ENCODE assay signal across 20 cellular contexts in genomic region chr7:107721286-107721685, GRCh38. TPM values are rescaled to one million over a fixed set of nuclear protein-coding genes. Genes with fewer than 3 reads are reported as not detected.
A peak's percentile ranks its signal among the peaks of the same experiment; 100 is the strongest.
DNase-seq lines count a peak whose midpoint lies in the region; ATAC-seq, FAIRE-seq and TF ChIP-seq lines count a peak whose summit lies in the region.
"Had no signal": no experiment of that assay in that cellular context is flagged by ENCODE, and none has a peak within 500 bp of the region (broad histone marks: within the 10 kb centered on the region; RNA-seq: fewer than 3 reads in every experiment).

No MANE protein-coding gene starts in this region.

- H3K79me2 ChIP-seq in smooth muscle cell (ENCODE audit: low read depth) = no peaks in the 10 kb centered on the region

- no peak overlapping the region for H3K4me3 ChIP-seq in IMR-90 (ENCODE audit: insufficient read depth, low read depth, low read length)
- no peak overlapping the region for H3K4me3 ChIP-seq in thyroid gland (replicated peaks in 1 of 3)
- H3K4me3 ChIP-seq in smooth muscle cell = no peak overlapping the region
- H3K4me3 ChIP-seq: A549; BLaER1 treated with 17β-estradiol and CSF1 and Interleukin-3, amounts not matched to agents 10 nM and 100 nM had no signal

- WGBS in IMR-90 (ENCODE audit: extremely low coverage in 2 of 2, insufficient read length in 1 of 2), 2 experiments = no CpG with 5 or more reads among the region's 1 CpG
- WGBS in thyroid gland, 2 donors = 59 to 82% methylated on average over 1 of the region's 1 CpG
- WGBS in smooth muscle cell (ENCODE audit: low lambda C conversion rate) = 83% methylated on average over 1 of the region's 1 CpG

- peak; percentile 38 for FAIRE-seq in GM12892 (lab: Jason Lieb, UNC)
- FAIRE-seq: A549, D721Med, G401.6, GM12891, GM19239 had no signal

- no peak overlapping the region for H2AK5ac ChIP-seq in IMR-90 (ENCODE audit: low read depth, low read length)

- H2AK9ac ChIP-seq in IMR-90 (replicated peaks; ENCODE audit: low read depth, low read length, poor library complexity) = no peak overlapping the region

- no peaks in the 10 kb centered on the region for H3K79me1 ChIP-seq in IMR-90 (ENCODE audit: low read depth in 1 of 2, low read length in 2 of 2)

- TF ChIP-seq CTCF in IMR-90 (conservative IDR thresholded peaks at IDR 0.05; ENCODE audit: low read depth, low read length) = no peak
- TF ChIP-seq CTCF in thyroid gland (IDR thresholded peaks at IDR 0.05) = no peak
- no peak for TF ChIP-seq CTCF in smooth muscle cell (IDR thresholded peaks at IDR 0.05; ENCODE audit: borderline replicate concordance, insufficient read depth, poor library complexity, severe bottlenecking)

- H3K27me3 ChIP-seq in IMR-90 (ENCODE audit: control insufficient read depth, insufficient read depth, low read length) = no peaks in the 10 kb centered on the region
- no peaks in the 10 kb centered on the region for H3K27me3 ChIP-seq in thyroid gland
- no peaks in the 10 kb centered on the region for H3K27me3 ChIP-seq in smooth muscle cell (ENCODE audit: low read depth)
- H3K27me3 ChIP-seq: BLaER1 treated with 17β-estradiol and CSF1 and Interleukin-3, amounts not matched to agents 10 nM and 100 nM had no signal

- no peak overlapping the region for H3K14ac ChIP-seq in IMR-90 (replicated peaks; ENCODE audit: low read depth, low read length)

- H4K20me1 ChIP-seq in IMR-90 (ENCODE audit: insufficient read depth, low read length) = no peaks in the 10 kb centered on the region
- no peaks in the 10 kb centered on the region for H4K20me1 ChIP-seq in smooth muscle cell (ENCODE audit: low read depth)
- H4K20me1 ChIP-seq: BLaER1 treated with 17β-estradiol and CSF1 and Interleukin-3, amounts not matched to agents 10 nM and 100 nM had no signal

- H3K4me2 ChIP-seq in IMR-90 (ENCODE audit: low read depth, low read length) (no peak overlapping the region), smooth muscle cell (no peak overlapping the region)
- H3K4me2 ChIP-seq: A549; BLaER1 treated with 17β-estradiol and CSF1 and Interleukin-3, amounts not matched to agents 10 nM and 100 nM had no signal

- no peak overlapping the region for H2BK20ac ChIP-seq in IMR-90 (ENCODE audit: low read depth, low read length)

- no peak overlapping the region for H2BK5ac ChIP-seq in IMR-90 (ENCODE audit: low read depth, low read length, poor library complexity, severe bottlenecking)

- DNase-seq in GM12892 (ENCODE audit: insufficient read length) = no peak
- no peak for DNase-seq in IMR-90
- DNase-seq in thyroid gland = no peak
- DNase-seq in smooth muscle cell (lab: John Stamatoyannopoulos, UW; ENCODE audit: unreplicated experiment) = no peak
- DNase-seq: AML-193; Caco-2; Calu3; CD4-positive, alpha-beta T cell; CD8-positive, alpha-beta T cell; DMS79 treated with DMSO at 0.1 percent for 48 hours; GF-D8 had no signal

- H3K23ac ChIP-seq in IMR-90 (ENCODE audit: low read depth, low read length) = no peak overlapping the region

- dilution Hi-C loops in IMR-90 (cut with HindIII; ENCODE audit: low sequenced_read_pairs, unreplicated experiment) = loop anchor here (25.0 kb wide), 1 partner anchor 259 kb away; the partner anchor contains the start of gene GPR22

- no peak overlapping the region for H3K9ac ChIP-seq in IMR-90 (ENCODE audit: low read depth, low read length)
- H3K9ac ChIP-seq in smooth muscle cell (ENCODE audit: low read depth) = no peak overlapping the region
- H3K9ac ChIP-seq: BLaER1 treated with 17β-estradiol and CSF1 and Interleukin-3, amounts not matched to agents 10 nM and 100 nM had no signal

- H3F3A ChIP-seq in smooth muscle cell (ENCODE audit: low read depth) = no peaks in the 10 kb centered on the region

- in situ Hi-C loops in IMR-90 (cut with MboI; ENCODE audit: low sequenced_read_pairs) = loop anchor here (5.0 to 10.0 kb wide), 2 partner anchors 254 to 526 kb away; no protein-coding TSS in a partner anchor

- POLR2A ChIA-PET in IMR-90 (lab: Charles Lee; ENCODE audit: unreplicated experiment) = no interaction called here

- no peak overlapping the region for H2BK15ac ChIP-seq in IMR-90 (ENCODE audit: low read depth, low read length)

- CTCF ChIA-PET in IMR-90 (lab: Yijun Ruan, JAX) = no interaction called here

- no TSS peak for BruUV-seq in IMR-90 (replicated peaks; lab: Mats Ljungman, UMichigan)

- no peak overlapping the region for H2AFZ ChIP-seq in IMR-90 (replicated peaks; ENCODE audit: low read length, poor library complexity)
- no peak overlapping the region for H2AFZ ChIP-seq in smooth muscle cell (ENCODE audit: low read depth)

- H3K27ac ChIP-seq in IMR-90 (ENCODE audit: insufficient read depth, low read length) (no peak overlapping the region), thyroid gland (peak overlapping the region; percentile 63 to 93 (median 70)), smooth muscle cell (ENCODE audit: low read depth) (no peak overlapping the region)
- H3K27ac ChIP-seq: 22Rv1; A549; BLaER1 treated with 17β-estradiol and CSF1 and Interleukin-3, amounts not matched to agents 10 nM and 100 nM; C4-2B had no signal

- no peak overlapping the region; the same call in 1 of the 2 replicates for H3K56ac ChIP-seq in IMR-90 (ENCODE audit: extremely low read depth, insufficient read depth, low read length)

- ATAC-seq in IMR-90 (ENCODE audit: low read depth) (no peak), HG03159 (IDR thresholded peaks at IDR 0.05; ENCODE audit: unreplicated experiment) (no peak)
- ATAC-seq: A549; CD8-positive, alpha-beta T cell had no signal

- H3K9me3 ChIP-seq in IMR-90 (ENCODE audit: control insufficient read depth, insufficient read depth, low read length) = no peaks in the 10 kb centered on the region
- H3K9me3 ChIP-seq in thyroid gland = no peaks in the 10 kb centered on the region
- no peaks in the 10 kb centered on the region for H3K9me3 ChIP-seq in smooth muscle cell (replicated peaks; ENCODE audit: low read depth)
- H3K9me3 ChIP-seq: A549; BLaER1 treated with 17β-estradiol and CSF1 and Interleukin-3, amounts not matched to agents 10 nM and 100 nM; Caco-2 had no signal

- intact Hi-C loops in IMR-90 (cut with micrococcal nuclease) = no loop called here
- intact Hi-C loops in thyroid gland (cut with DNase I) = loop anchor here (10.0 kb wide), 1 partner anchor 146 kb away; no protein-coding TSS in a partner anchor

- no peak for TF ChIP-seq POLR2A in GM12892 (IDR thresholded peaks at IDR 0.05; ENCODE audit: low read depth, low read length)
- TF ChIP-seq POLR2A in IMR-90 (IDR thresholded peaks at IDR 0.05; ENCODE audit: low read depth, low read length) = no peak
- no peak for TF ChIP-seq POLR2A in thyroid gland (IDR thresholded peaks at IDR 0.05)

- H3K18ac ChIP-seq in IMR-90 (ENCODE audit: low read depth, low read length) = no peak overlapping the region

- H3K4ac ChIP-seq in IMR-90 (ENCODE audit: low read depth, low read length) = no peak overlapping the region

- TF ChIP-seq RAD21 in IMR-90 (IDR thresholded peaks at IDR 0.05; ENCODE audit: low read length) = no peak

- peaks cover 3% of the 10 kb centered on the region; the same call in 1 of the 2 replicates for H3K4me1 ChIP-seq in IMR-90 (ENCODE audit: control insufficient read depth, insufficient read depth, low read length)
- peaks cover 29 to 53% of the 10 kb centered on the region in 2 donors for H3K4me1 ChIP-seq in thyroid gland
- H3K4me1 ChIP-seq in smooth muscle cell (ENCODE audit: low read depth) = no peaks in the 10 kb centered on the region
- H3K4me1 ChIP-seq: A549; BLaER1 treated with 17β-estradiol and CSF1 and Interleukin-3, amounts not matched to agents 10 nM and 100 nM had no signal

- H4K8ac ChIP-seq in IMR-90 (ENCODE audit: low read depth in 2 of 2, low read length in 2 of 2) = no peak overlapping the region

- no peaks in the 10 kb centered on the region for H3K9me1 ChIP-seq in IMR-90 (ENCODE audit: insufficient read depth, low read length)

- no peak overlapping the region for H4K5ac ChIP-seq in IMR-90 (ENCODE audit: low read depth, low read length)

- H3K36me3 ChIP-seq in IMR-90 (ENCODE audit: control insufficient read depth, insufficient read depth, low read length) (no peaks in the 10 kb centered on the region), thyroid gland (no peaks in the 10 kb centered on the region), smooth muscle cell (ENCODE audit: low read depth) (no peaks in the 10 kb centered on the region)
- H3K36me3 ChIP-seq: BLaER1 treated with 17β-estradiol and CSF1 and Interleukin-3, amounts not matched to agents 10 nM and 100 nM had no signal

- no peak overlapping the region for H2BK120ac ChIP-seq in IMR-90 (ENCODE audit: low read depth, low read length)

- no peak overlapping the region for H4K91ac ChIP-seq in IMR-90 (ENCODE audit: insufficient read depth, low read depth, low read length)

TF ChIP-seq in IMR-90, 13 proteins besides CTCF, POLR2A, EP300 and RAD21:
- no peak for TF ChIP-seq MXI1 (IDR thresholded peaks at IDR 0.05; ENCODE audit: borderline replicate concordance, low read depth, low read length)
- TF ChIP-seq CHD1 (IDR thresholded peaks at IDR 0.05; ENCODE audit: low read depth, low read length) = no peak
- TF ChIP-seq CEBPB (IDR thresholded peaks at IDR 0.05; ENCODE audit: low read depth, low read length) = peak; percentile 52

RNA-seq across cellular contexts. Expression of gene CBLL1, which starts 22.7 kb away (rescaled TPM):
- polyA plus RNA-seq in GM12892 (2012; ENCODE audit: missing spikeins) = 18.0 TPM
- total RNA-seq in IMR-90 (2012; rRNA removed) (15.6 and 20.3 TPM in 2 replicates), thyroid gland (10 to 100 TPM; 27.0 to 41.6 (median 33.5) TPM), smooth muscle cell (17.8 and 31.4 TPM in 2 replicates)
- polyA plus RNA-seq in IMR-90 (2012; rRNA removed) (19.0 and 19.7 TPM in 2 replicates), smooth muscle cell (20.4 and 22.9 TPM in 2 replicates)
- polyA plus RNA-seq in IMR-90 (2012; cell fraction: cytosol; rRNA removed) = 4.3 and 7.1 TPM in 2 replicates
- 9.9 and 27.7 TPM in 2 replicates for polyA plus RNA-seq in IMR-90 (2012; cell fraction: nucleus; rRNA removed; ENCODE audit: low replicate concordance)

Comparison
In these comparisons a context has a peak if more than half of its experiments do, and no peak if none do; other contexts are left out.
1. H3K27ac ChIP-seq: peak in thyroid gland (3 of 3); none in IMR-90 (single experiment) and smooth muscle cell (single experiment).